34 cellular contexts compared by ENCODE assay signal in genomic region chr1:188872376-188872775, GRCh38.
"Had no signal": no experiment of that assay in that cellular context is flagged by ENCODE, and none has a peak within 500 bp of the region (broad histone marks: within the 10 kb centered on the region; RNA-seq: fewer than 3 reads in every experiment).

No MANE protein-coding gene starts in this region.

- H3K4me3 Mint-ChIP-seq: activated CD4-positive, alpha-beta T cell treated with anti-CD3 and anti-CD28 coated beads, Interleukin-2, amount 10 ng/mL, durations not matched to agents 24 days and 14 days; activated CD8-positive, alpha-beta T cell treated with anti-CD3 and anti-CD28 coated beads for 36 hours; activated naive CD4-positive, alpha-beta T cell treated with anti-CD3 and anti-CD28 coated beads, Interleukin-2, amount 50 U/mL, for 24 hours; activated naive CD8-positive, alpha-beta T cell treated with anti-CD3 and anti-CD28 coated beads, Interleukin-2, amount 10 ng/mL, durations not matched to agents 7 days and 5 days; activated T-cell treated with anti-CD3 and anti-CD28 coated beads, Interleukin-2, amount 50 U/mL, for 72 hours; activated T-helper 17 cell treated with anti-CD3 and anti-CD28 coated beads, Interleukin-2, amount 50 U/mL, for 72 hours; central memory CD8-positive, alpha-beta T cell had no signal

- DNase-seq: activated CD4-positive, alpha-beta T cell treated with anti-CD3 and anti-CD28 coated beads, Interleukin-2, amount 10 ng/mL, durations not matched to agents 24 days and 14 days; activated CD4-positive, alpha-beta T cell treated with anti-CD3 and anti-CD28 coated beads, Interleukin-2, amount 50 U/mL, for 4 hours; activated CD8-positive, alpha-beta T cell treated with anti-CD3 and anti-CD28 coated beads for 36 hours; activated effector memory CD4-positive, alpha-beta T cell treated with anti-CD3 and anti-CD28 coated beads, Interleukin-2, amount 50 U/mL, for 16 hours; activated naive CD4-positive, alpha-beta T cell; activated naive CD8-positive, alpha-beta T cell treated with anti-CD3 and anti-CD28 coated beads, Interleukin-2, amount 10 ng/mL, durations not matched to agents 7 days and 5 days; activated T-cell treated with anti-CD3 and anti-CD28 coated beads, Interleukin-2, amount 50 U/mL, for 1 hour; activated T-cell treated with anti-CD3 and anti-CD28 coated beads, Interleukin-2, amount 50 U/mL, for 72 hours; amniotic stem cell; aorta; NCI-H1105; NCI-H1417 treated with DMSO at 0.1 percent for 48 hours; NCI-H187 treated with DMSO at 0.1 percent for 48 hours; NCI-H2081; NCI-H226; NCI-H446 treated with DMSO at 0.1 percent for 48 hours; NCI-H524; NCI-H69; NCI-H82; PC-3; SIG-M5; SW 1271; T-helper 1 cell; T-helper 2 cell; T-helper 9 cell had no signal

- H3K27me3 Mint-ChIP-seq: activated CD4-positive, alpha-beta T cell treated with anti-CD3 and anti-CD28 coated beads, Interleukin-2, amount 10 ng/mL, durations not matched to agents 24 days and 14 days; activated CD8-positive, alpha-beta T cell treated with anti-CD3 and anti-CD28 coated beads for 36 hours; activated naive CD4-positive, alpha-beta T cell treated with anti-CD3 and anti-CD28 coated beads, Interleukin-2, amount 50 U/mL, for 24 hours; activated naive CD8-positive, alpha-beta T cell treated with anti-CD3 and anti-CD28 coated beads, Interleukin-2, amount 10 ng/mL, durations not matched to agents 7 days and 5 days; activated T-helper 17 cell treated with anti-CD3 and anti-CD28 coated beads, Interleukin-2, amount 50 U/mL, for 72 hours; central memory CD8-positive, alpha-beta T cell had no signal

- H3K36me3 ChIP-seq: cardiac muscle cell had no signal

- H3K4me1 Mint-ChIP-seq: activated CD4-positive, alpha-beta T cell treated with anti-CD3 and anti-CD28 coated beads, Interleukin-2, amount 10 ng/mL, durations not matched to agents 24 days and 14 days; activated naive CD4-positive, alpha-beta T cell treated with anti-CD3 and anti-CD28 coated beads, Interleukin-2, amount 50 U/mL, for 24 hours; activated naive CD8-positive, alpha-beta T cell treated with anti-CD3 and anti-CD28 coated beads, Interleukin-2, amount 10 ng/mL, durations not matched to agents 7 days and 5 days; activated T-helper 17 cell treated with anti-CD3 and anti-CD28 coated beads, Interleukin-2, amount 50 U/mL, for 72 hours; central memory CD8-positive, alpha-beta T cell had no signal

- H3K9me3 Mint-ChIP-seq: activated CD4-positive, alpha-beta T cell treated with anti-CD3 and anti-CD28 coated beads, Interleukin-2, amount 10 ng/mL, durations not matched to agents 24 days and 14 days; activated naive CD4-positive, alpha-beta T cell treated with anti-CD3 and anti-CD28 coated beads, Interleukin-2, amount 50 U/mL, for 24 hours had no signal

- H3K4me3 ChIP-seq: cardiac muscle cell, K562 had no signal

- ATAC-seq: activated CD8-positive, alpha-beta T cell treated with anti-CD3 and anti-CD28 coated beads for 36 hours; activated T-cell treated with anti-CD3 and anti-CD28 coated beads, Interleukin-2, amount 50 U/mL, for 72 hours; activated T-helper 17 cell treated with anti-CD3 and anti-CD28 coated beads, Interleukin-2, amount 50 U/mL, for 72 hours; K562; PC-3; Right ventricle myocardium inferior; SK-N-SH treated with all-trans-retinoic acid at 6 μM for 48 hours had no signal

- H3K27ac Mint-ChIP-seq: activated CD4-positive, alpha-beta T cell treated with anti-CD3 and anti-CD28 coated beads, Interleukin-2, amount 10 ng/mL, durations not matched to agents 24 days and 14 days; activated CD8-positive, alpha-beta T cell treated with anti-CD3 and anti-CD28 coated beads for 36 hours; activated naive CD4-positive, alpha-beta T cell treated with anti-CD3 and anti-CD28 coated beads, Interleukin-2, amount 50 U/mL, for 24 hours; activated naive CD8-positive, alpha-beta T cell treated with anti-CD3 and anti-CD28 coated beads, Interleukin-2, amount 10 ng/mL, durations not matched to agents 7 days and 5 days; activated T-cell treated with anti-CD3 and anti-CD28 coated beads, Interleukin-2, amount 50 U/mL, for 72 hours; activated T-helper 17 cell treated with anti-CD3 and anti-CD28 coated beads, Interleukin-2, amount 50 U/mL, for 72 hours had no signal

- H3K36me3 Mint-ChIP-seq: activated naive CD4-positive, alpha-beta T cell treated with anti-CD3 and anti-CD28 coated beads, Interleukin-2, amount 50 U/mL, for 24 hours; activated naive CD8-positive, alpha-beta T cell treated with anti-CD3 and anti-CD28 coated beads, Interleukin-2, amount 10 ng/mL, durations not matched to agents 7 days and 5 days had no signal

- H3K27me3 ChIP-seq: cardiac muscle cell had no signal

- H3K27ac ChIP-seq: cardiac muscle cell, RWPE1 had no signal

- FAIRE-seq: RCC 7860 had no signal
